16 cellular contexts compared by ENCODE assay signal in the genomic region with DNA sequence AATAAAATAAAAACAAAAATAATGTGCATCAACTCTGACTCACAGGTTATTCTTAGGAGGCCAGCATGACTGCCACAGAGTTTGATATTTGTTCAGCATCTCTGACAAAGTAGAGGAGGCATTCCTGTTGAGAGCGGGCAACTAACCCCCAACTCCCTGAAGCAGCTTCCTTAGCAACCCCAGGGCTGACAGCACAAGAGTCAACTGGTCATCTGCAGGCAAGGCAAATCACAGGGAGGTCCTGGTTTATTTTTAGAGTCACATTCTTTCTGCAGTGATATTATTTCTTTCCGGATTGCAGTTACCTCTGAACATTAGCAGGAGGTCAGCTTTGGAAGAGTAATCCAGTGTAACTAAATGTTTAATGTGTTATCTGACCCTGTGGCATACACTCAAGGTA.
DNase-seq lines count a peak whose midpoint lies in the region; ATAC-seq and TF ChIP-seq lines count a peak whose summit lies in the region.
"Had no signal": no experiment of that assay in that cellular context is flagged by ENCODE, and none has a peak within 500 bp of the region (broad histone marks: within the 10 kb centered on the region; RNA-seq: fewer than 3 reads in every experiment).

No MANE protein-coding gene starts in this region.

- H3K4me3 ChIP-seq in Panc1 (ENCODE audit: low read depth in 2 of 2, low read length in 2 of 2) (no peak overlapping the region), fibroblast of pulmonary artery (replicated peaks; ENCODE audit: low read depth, low read length) (no peak overlapping the region), psoas muscle (no peak overlapping the region)

- H3K27me3 ChIP-seq in Panc1 (ENCODE audit: control insufficient read depth, insufficient read depth, low read length) = no peaks in the 10 kb centered on the region
- H3K27me3 ChIP-seq in psoas muscle (ENCODE audit: insufficient read depth in 3 of 3, low read length in 2 of 3) = no peaks in the 10 kb centered on the region

- H3K36me3 ChIP-seq in Panc1 (ENCODE audit: control insufficient read depth, insufficient read depth, low read length) (no peaks in the 10 kb centered on the region), psoas muscle (ENCODE audit: insufficient read depth in 1 of 2, low read depth in 1 of 2) (peaks cover 0 to 21% of the 10 kb centered on the region in 2 donors)

- no peak overlapping the region for H3K27ac ChIP-seq in Panc1 (ENCODE audit: low read length)
- peak overlapping the region; percentile 72 for H3K27ac ChIP-seq in psoas muscle
- H3K27ac ChIP-seq: epithelial cell of prostate, KMS-11, parathyroid adenoma had no signal

- intact Hi-C loops in Panc1 (cut with micrococcal nuclease; ENCODE audit: unreplicated experiment) = no loop called here
- intact Hi-C loops in psoas muscle (cut with DNase I) = no loop called here
- intact Hi-C loops in left colon (cut with DNase I, micrococcal nuclease) = no loop called here

- no peaks in the 10 kb centered on the region for H3K9me3 ChIP-seq in Panc1 (ENCODE audit: control insufficient read depth, insufficient read depth, low read depth, low read length)
- H3K9me3 ChIP-seq in psoas muscle = no peaks in the 10 kb centered on the region

- ATAC-seq in Panc1 (peak; percentile 66; the same call in 1 of the 2 replicates), psoas muscle (peak; percentile 25 to 83 (median 68)), GM18502 (IDR thresholded peaks at IDR 0.05; ENCODE audit: poor library complexity, unreplicated experiment) (no peak), left colon (no peak)

- TF ChIP-seq CTCF in Panc1 (IDR thresholded peaks at IDR 0.05) = no peak
- TF ChIP-seq CTCF in fibroblast of pulmonary artery (IDR thresholded peaks at IDR 0.05; ENCODE audit: low read length, missing control alignments) = no peak
- no peak for TF ChIP-seq CTCF in psoas muscle (IDR thresholded peaks at IDR 0.05)

- CTCF ChIA-PET in Panc1 (lab: Charles Lee) = no interaction called here

- H3K4me1 ChIP-seq in Panc1 (ENCODE audit: control insufficient read depth, insufficient read depth, low read length) = no peaks in the 10 kb centered on the region
- peaks cover 27% of the 10 kb centered on the region for H3K4me1 ChIP-seq in psoas muscle
- H3K4me1 ChIP-seq: parathyroid adenoma had no signal

- WGBS in psoas muscle, 3 donors = 23 to 40% (median 36%) methylated on average over 2 of the region's 2 CpGs

- in situ Hi-C loops in Panc1 (cut with HindIII; ENCODE audit: low pct_unique_long_range_greater_than_20kb, low sequenced_read_pairs) = no loop called here

- peak; percentile 56 for DNase-seq in AG20443 (ENCODE audit: low spot score)
- peak; percentile 25 for DNase-seq in Panc1 (ENCODE audit: low read depth, low spot score)
- DNase-seq in fibroblast of pulmonary artery (ENCODE audit: low read depth) = peak; percentile 24
- DNase-seq in psoas muscle = peak in 1 of 2 donors; percentile 49
- DNase-seq in medulla oblongata (ENCODE audit: extremely low spot score) = no peak
- DNase-seq in activated gamma-delta T cell (lab: John Stamatoyannopoulos, UW) = no peak
- no peak for DNase-seq in left colon
- DNase-seq: activated CD4-positive, alpha-beta T cell treated with anti-CD3 and anti-CD28 coated beads, Interleukin-2, amount 50 U/mL, for 48 hours; activated gamma-delta T cell treated with Interleukin-2 at 50 U/mL for 16 hours; C1 segment of cervical spinal cord; NCI-H187 treated with DMSO at 0.1 percent for 48 hours; SHP77 had no signal

- BruUV-seq in Panc1 (replicated peaks; lab: Mats Ljungman, UMichigan) = TSS peak; percentile 61

- POLR2A ChIA-PET in Panc1 (lab: Charles Lee) = no interaction called here

Comparison
In these comparisons a context has a peak if more than half of its experiments do, and no peak if none do; other contexts are left out.
1. DNase-seq: peak in AG20443 (single experiment), Panc1 (single experiment) and fibroblast of pulmonary artery (single experiment); none in medulla oblongata (single experiment), activated gamma-delta T cell (single experiment) and left colon (0 of 2).
2. ATAC-seq: peak in Panc1 (single experiment) and psoas muscle (4 of 4); none in GM18502 (single experiment) and left colon (single experiment).